Comparison of ENCODE assay signal across 15 cellular contexts in the genomic region with DNA sequence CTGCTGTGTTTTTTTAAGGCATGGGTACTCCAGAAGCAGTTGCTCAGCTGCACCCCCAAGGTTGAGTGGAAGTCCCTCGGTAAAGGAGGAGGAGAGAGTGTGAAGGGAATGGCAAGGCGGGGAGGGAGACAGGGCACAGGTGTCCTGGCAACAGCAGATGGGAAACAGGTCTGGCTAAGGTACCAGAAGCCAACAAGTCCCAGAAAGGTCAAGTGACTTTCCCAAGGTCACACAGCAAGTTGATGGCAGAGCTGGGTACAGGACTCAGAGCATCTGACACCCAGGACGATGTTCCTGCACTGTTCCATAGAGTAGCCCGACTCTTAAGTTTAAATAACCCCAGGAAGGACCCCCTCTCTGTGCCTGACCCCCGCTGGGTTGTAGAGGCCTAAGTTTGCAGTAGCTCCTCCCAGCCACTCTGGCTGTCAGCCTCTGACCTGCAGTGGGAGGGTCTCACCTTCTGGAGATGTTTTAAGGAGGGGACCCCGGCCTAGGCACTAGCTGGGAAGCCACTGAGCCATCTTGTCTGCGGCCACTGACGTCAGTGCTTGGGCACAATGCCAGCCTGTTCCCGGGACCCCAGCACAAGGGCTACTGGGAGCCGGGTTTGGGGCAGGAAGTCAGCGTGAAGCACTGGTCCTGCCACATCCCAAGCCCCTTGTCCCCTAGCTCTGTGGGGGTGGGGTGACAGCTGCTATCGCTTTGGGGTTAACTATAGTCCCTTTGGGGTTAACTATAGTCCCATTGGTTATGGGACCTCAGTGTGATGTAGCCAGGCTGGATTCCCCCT. TPM values are rescaled to one million over a fixed set of nuclear protein-coding genes. Genes with fewer than 3 reads are reported as not detected.
DNase-seq lines count a peak whose midpoint lies in the region; ATAC-seq and TF ChIP-seq lines count a peak whose summit lies in the region.
"Had no signal": no experiment of that assay in that cellular context is flagged by ENCODE, and none has a peak within 500 bp of the region (broad histone marks: within the 10 kb centered on the region; RNA-seq: fewer than 3 reads in every experiment).

No MANE protein-coding gene starts in this region.

- peak overlapping the region; percentile 97 for H3K4me2 ChIP-seq in OCI-LY1 (ENCODE audit: low read length)
- H3K4me2 ChIP-seq: GM23338 had no signal

- H3K36me3 ChIP-seq in OCI-LY1 (ENCODE audit: insufficient read depth, low read length), result peaks cover 56% of the 10 kb centered on the region; the same call in 1 of the 2 replicates
- H3K36me3 ChIP-seq: brain microvascular endothelial cell had no signal

- H3K4me3 ChIP-seq in OCI-LY1 (ENCODE audit: low read depth, low read length, poor library complexity, severe bottlenecking) (peak overlapping the region; percentile 97), dorsolateral prefrontal cortex (no peak overlapping the region)
- H3K4me3 ChIP-seq: GM23338 had no signal

- H3K9ac ChIP-seq in OCI-LY1 (ENCODE audit: low read length), result peak overlapping the region; percentile 83; the same call in 1 of the 2 replicates

- intact Hi-C loops in dorsolateral prefrontal cortex (cut with DNase I), result no loop called here

- no peak overlapping the region for H2AFZ ChIP-seq in OCI-LY1 (ENCODE audit: low read length)
- H2AFZ ChIP-seq: GM23338 had no signal

- no peaks in the 10 kb centered on the region for H3K9me3 Mint-ChIP-seq in activated T-cell treated with anti-CD3 and anti-CD28 coated beads, Interleukin-2, amount 50 U/mL, for 4 hours
- H3K9me3 Mint-ChIP-seq in stimulated activated memory B cell treated with anti-CD40 and anti-IgM and Interleukin-4, amounts not matched to agents 10 μg/mL and 1 μg/mL and 100 μg/mL, for 72 hours, result no peaks in the 10 kb centered on the region
- H3K9me3 Mint-ChIP-seq: GM23338 had no signal

- H3K27me3 ChIP-seq in OCI-LY1 (ENCODE audit: insufficient read depth, low read length) (no peaks in the 10 kb centered on the region), dorsolateral prefrontal cortex (no peaks in the 10 kb centered on the region)
- H3K27me3 ChIP-seq: brain microvascular endothelial cell had no signal

- peaks cover 99% of the 10 kb centered on the region for H3K4me1 ChIP-seq in OCI-LY1 (ENCODE audit: insufficient read depth, low read length, severe bottlenecking)

- TF ChIP-seq CTCF in OCI-LY1 (IDR thresholded peaks at IDR 0.05; ENCODE audit: low read length), result no peak
- TF ChIP-seq CTCF in dorsolateral prefrontal cortex (IDR thresholded peaks at IDR 0.05 in 54 of 56, conservative IDR thresholded peaks at IDR 0.05 in 2 of 56; ENCODE audit: low read depth in 1 of 56, partially characterized antibody in 56 of 56), result no peak

- no peaks in the 10 kb centered on the region for H3K9me2 ChIP-seq in OCI-LY1 (ENCODE audit: low read depth, low read length)

- no peaks in the 10 kb centered on the region for H3K27me3 Mint-ChIP-seq in activated T-cell treated with anti-CD3 and anti-CD28 coated beads, Interleukin-2, amount 50 U/mL, for 4 hours (ENCODE audit: low read depth)
- no peaks in the 10 kb centered on the region for H3K27me3 Mint-ChIP-seq in stimulated activated memory B cell treated with anti-CD40 and anti-IgM and Interleukin-4, amounts not matched to agents 10 μg/mL and 1 μg/mL and 100 μg/mL, for 72 hours

- no peak for DNase-seq in activated T-cell treated with anti-CD3 and anti-CD28 coated beads, Interleukin-2, amount 50 U/mL, for 4 hours
- no peak for DNase-seq in activated T-cell treated with anti-CD3 and anti-CD28 coated beads, Interleukin-2, amount 50 U/mL, for 48 hours
- peak in 1 of 10 donors; percentile 43 for DNase-seq in dorsolateral prefrontal cortex
- no peak for DNase-seq in DMS79 treated with DMSO at 0.1 percent for 48 hours (lab: John Stamatoyannopoulos, UW)
- no peak for DNase-seq in GOT3 (lab: John Stamatoyannopoulos, UW)
- DNase-seq: activated CD4-positive, CD25-positive, alpha-beta regulatory T cell treated with anti-CD3 and anti-CD28 coated beads, Interleukin-2, amount 50 U/mL, for 72 hours; brain microvascular endothelial cell; stimulated activated CD4-positive, alpha-beta T cell treated with anti-CD3 and anti-CD28 coated beads, Interleukin-12 subunit alpha, Interleukin-12 subunit beta, amount 100 ng/mL, for 4 hours had no signal

- peaks cover 23% of the 10 kb centered on the region for H3K36me3 Mint-ChIP-seq in activated T-cell treated with anti-CD3 and anti-CD28 coated beads, Interleukin-2, amount 50 U/mL, for 4 hours (ENCODE audit: insufficient read depth)
- H3K36me3 Mint-ChIP-seq in stimulated activated memory B cell treated with anti-CD40 and anti-IgM and Interleukin-4, amounts not matched to agents 10 μg/mL and 1 μg/mL and 100 μg/mL, for 72 hours, result peaks cover 27% of the 10 kb centered on the region

- H3K27ac ChIP-seq in OCI-LY1 (ENCODE audit: low read depth, low read length, poor library complexity, severe bottlenecking), result peak overlapping the region; percentile 99
- peak overlapping the region in 35 of 59 donors; percentile 3 to 92 (median 41) for H3K27ac ChIP-seq in dorsolateral prefrontal cortex
- H3K27ac ChIP-seq: brain microvascular endothelial cell had no signal

- H3K79me2 ChIP-seq in OCI-LY1 (ENCODE audit: insufficient read depth, low read length), result peaks cover 68% of the 10 kb centered on the region

- no peak for ATAC-seq in activated T-cell treated with anti-CD3 and anti-CD28 coated beads, Interleukin-2, amount 50 U/mL, for 4 hours
- ATAC-seq in stimulated activated memory B cell treated with anti-CD40 and anti-IgM and Interleukin-4, amounts not matched to agents 10 μg/mL and 1 μg/mL and 100 μg/mL, for 72 hours, result no peak
- ATAC-seq in GM18498 (IDR thresholded peaks at IDR 0.05; ENCODE audit: unreplicated experiment), result no peak

- no peaks in the 10 kb centered on the region for H4K20me1 ChIP-seq in OCI-LY1 (ENCODE audit: insufficient read depth, low read length)

- H3K4me3 Mint-ChIP-seq in activated T-cell treated with anti-CD3 and anti-CD28 coated beads, Interleukin-2, amount 50 U/mL, for 4 hours, result peak overlapping the region; percentile 66
- peak overlapping the region; percentile 75 for H3K4me3 Mint-ChIP-seq in stimulated activated memory B cell treated with anti-CD40 and anti-IgM and Interleukin-4, amounts not matched to agents 10 μg/mL and 1 μg/mL and 100 μg/mL, for 72 hours
- H3K4me3 Mint-ChIP-seq: GM23338 had no signal

- peaks cover 85% of the 10 kb centered on the region for H3K4me1 Mint-ChIP-seq in activated T-cell treated with anti-CD3 and anti-CD28 coated beads, Interleukin-2, amount 50 U/mL, for 4 hours (ENCODE audit: low read depth)
- H3K4me1 Mint-ChIP-seq in stimulated activated memory B cell treated with anti-CD40 and anti-IgM and Interleukin-4, amounts not matched to agents 10 μg/mL and 1 μg/mL and 100 μg/mL, for 72 hours, result peaks cover 91% of the 10 kb centered on the region

- 0 out of 2 replicates have a peak, but pooled peaks cover 7% of the 10 kb centered on the region for H3F3A ChIP-seq in OCI-LY1 (ENCODE audit: insufficient read depth, low read length)

- H3K9me3 ChIP-seq in OCI-LY1 (ENCODE audit: low read length), result no peaks in the 10 kb centered on the region

- peak overlapping the region; percentile 82 for H3K27ac Mint-ChIP-seq in stimulated activated memory B cell treated with anti-CD40 and anti-IgM and Interleukin-4, amounts not matched to agents 10 μg/mL and 1 μg/mL and 100 μg/mL, for 72 hours
- H3K27ac Mint-ChIP-seq: GM23338 had no signal

RNA-seq across cellular contexts. Expression of a gene that starts 10.5 kb away (rescaled TPM):
- 100 to 1,000 TPM; 368 to 412 (median 397) TPM for total RNA-seq in activated T-cell treated with anti-CD3 and anti-CD28 coated beads, Interleukin-2, amount 50 U/mL, for 4 hours
- 10 to 100 TPM; 28.9 to 71.0 (median 41.8) TPM for total RNA-seq in dorsolateral prefrontal cortex

RNA-seq across cellular contexts. Expression of a gene that starts 20.2 kb away (rescaled TPM):
- total RNA-seq in activated T-cell treated with anti-CD3 and anti-CD28 coated beads, Interleukin-2, amount 50 U/mL, for 4 hours, result under 1 TPM; 0.30 to 0.55 (median 0.40) TPM
- 1 to 10 TPM in 104 of 120 experiments, under 1 TPM in 13, not detected in 3; 0.30 to 8.1 (median 2.0) TPM for total RNA-seq in dorsolateral prefrontal cortex
- total RNA-seq: esophagus mucosa, G401, GM23338, M059J had no signal

RNA-seq across cellular contexts. Expression of a gene that starts 34.0 kb away (rescaled TPM):
- under 1 TPM in 2 of 3 donors, not detected in 1; 0.23 to 0.32 TPM for total RNA-seq in activated T-cell treated with anti-CD3 and anti-CD28 coated beads, Interleukin-2, amount 50 U/mL, for 4 hours
- total RNA-seq in dorsolateral prefrontal cortex, result 10 to 100 TPM in 1 of 120 experiments, 1 to 10 TPM in 118, not detected in 1; 1.1 to 12.4 (median 3.8) TPM
- total RNA-seq: esophagus mucosa, G401, M059J had no signal

RNA-seq across cellular contexts. Expression of a gene that starts 43.8 kb away (rescaled TPM):
- total RNA-seq in activated T-cell treated with anti-CD3 and anti-CD28 coated beads, Interleukin-2, amount 50 U/mL, for 4 hours, result under 1 TPM in 1 of 3 donors, not detected in 2; 0.08 TPM
- not detected for total RNA-seq in dorsolateral prefrontal cortex
- total RNA-seq: esophagus mucosa, G401, GM23338, M059J had no signal

RNA-seq across cellular contexts. Expression of a gene that starts 50.5 kb away (rescaled TPM):
- total RNA-seq in activated T-cell treated with anti-CD3 and anti-CD28 coated beads, Interleukin-2, amount 50 U/mL, for 4 hours, result 10 to 100 TPM; 52.8 to 64.7 (median 64.0) TPM
- total RNA-seq in dorsolateral prefrontal cortex, result 100 to 1,000 TPM in 15 of 120 experiments, 10 to 100 TPM in 105; 55.0 to 133 (median 84.0) TPM

Comparison
In these comparisons a context has a peak if more than half of its experiments do, and no peak if none do; other contexts are left out.
1. RNA of a gene that starts 10.5 kb away (total RNA-seq): 368 to 412 TPM in activated T-cell treated with anti-CD3 and anti-CD28 coated beads, Interleukin-2, amount 50 U/mL, for 4 hours; 28.9 to 71.0 TPM in dorsolateral prefrontal cortex; every median in the first group is over 4 times any median in the second.